ENCODE assay signal across 21 cellular contexts in the genomic region with DNA sequence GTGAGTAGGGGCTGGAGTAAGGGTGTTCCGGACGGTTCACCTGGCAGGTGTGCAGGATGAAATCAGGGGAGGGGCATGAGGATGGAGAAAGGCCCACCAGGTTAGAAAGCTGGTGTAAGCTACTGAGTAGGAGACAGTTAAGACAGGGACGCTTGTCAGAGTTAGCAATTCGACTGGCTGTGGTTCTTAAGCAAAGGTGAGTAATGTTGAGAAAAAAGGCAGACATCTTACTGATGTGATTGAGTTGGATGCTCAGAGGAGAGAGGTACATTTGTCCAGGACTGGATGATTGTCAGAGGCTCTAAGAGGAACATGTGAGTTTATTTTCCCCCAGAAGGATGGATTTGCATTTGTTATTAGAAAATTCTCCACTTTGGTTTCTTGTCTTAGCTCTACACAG.
DNase-seq lines count a peak whose midpoint lies in the region; ATAC-seq and TF ChIP-seq lines count a peak whose summit lies in the region.
"Had no signal": no experiment of that assay in that cellular context is flagged by ENCODE, and none has a peak within 500 bp of the region (broad histone marks: within the 10 kb centered on the region; RNA-seq: fewer than 3 reads in every experiment).

No MANE protein-coding gene starts in this region.

- H3K14ac ChIP-seq in H9 (ENCODE audit: insufficient read depth, low read length): no peak overlapping the region

- H4K91ac ChIP-seq in H9 (ENCODE audit: insufficient read length, low read depth, low read length): no peak overlapping the region

- no peaks in the 10 kb centered on the region for H3K23me2 ChIP-seq in H9 (ENCODE audit: insufficient read length, low read depth, low read length, poor library complexity, severe bottlenecking)

- H3T11ph ChIP-seq in H9 (ENCODE audit: low read length): no peak overlapping the region

- peaks cover 78% of the 10 kb centered on the region for H3K4me1 Mint-ChIP-seq in activated T-cell treated with anti-CD3 and anti-CD28 coated beads, Interleukin-2, amount 50 U/mL, for 72 hours (ENCODE audit: low read depth)
- H3K4me1 Mint-ChIP-seq in CD4-positive, alpha-beta memory T cell: peaks cover 76 to 98% (median 86%) of the 10 kb centered on the region in 4 donors
- H3K4me1 Mint-ChIP-seq in activated naive CD8-positive, alpha-beta T cell treated with anti-CD3 and anti-CD28 coated beads for 36 hours: peaks cover 74% of the 10 kb centered on the region
- H3K4me1 Mint-ChIP-seq in stimulated activated effector memory CD8-positive, alpha-beta T cell treated with anti-CD3 and anti-CD28 coated beads, Interleukin-12 subunit alpha, Interleukin-12 subunit beta, amount 100 ng/mL, for 72 hours: peaks cover 91% of the 10 kb centered on the region
- peaks cover 90% of the 10 kb centered on the region for H3K4me1 Mint-ChIP-seq in stimulated activated naive CD8-positive, alpha-beta T cell treated with anti-CD3 and anti-CD28 coated beads, Interleukin-15, amount 100 ng/mL, for 72 hours
- H3K4me1 Mint-ChIP-seq in H9: peaks cover 31 to 45% of the 10 kb centered on the region in 2 experiments

- POLR2A ChIA-PET in CD4-positive, alpha-beta memory T cell (lab: Charles Lee; ENCODE audit: partially characterized antibody): no interaction called here

- WGBS in H9 (ENCODE audit: extremely low coverage, insufficient read length, low lambda C conversion rate): no CpG with 5 or more reads among the region's 4 CpGs

- no peak overlapping the region for H2BK12ac ChIP-seq in H9 (ENCODE audit: insufficient read length, low read depth, low read length)

- H4K20me1 ChIP-seq in H9 (ENCODE audit: control insufficient read depth, insufficient read depth, insufficient read length): no peaks in the 10 kb centered on the region

- no peak overlapping the region for H2BK120ac ChIP-seq in H9 (ENCODE audit: low read depth, low read length, poor library complexity, severe bottlenecking)

- H3K23ac ChIP-seq in H9 (ENCODE audit: insufficient read length, low read depth, low read length): no peak overlapping the region

- CTCF ChIA-PET in CD4-positive, alpha-beta memory T cell (lab: Charles Lee; ENCODE audit: partially characterized antibody): interaction anchor here (1.0 to 1.7 kb wide), 2 partner anchors 44 to 82 kb away, joined by 3 to 4 read pairs; no protein-coding TSS in a partner anchor

- DNase-seq in activated T-cell treated with anti-CD3 and anti-CD28 coated beads, Interleukin-2, amount 50 U/mL, for 72 hours: no peak
- DNase-seq in activated T-cell treated with anti-CD3 and anti-CD28 coated beads, Interleukin-2, amount 50 U/mL, for 1 hour: no peak
- no peak for DNase-seq in CD4-positive, alpha-beta memory T cell
- no peak for DNase-seq in activated naive CD8-positive, alpha-beta T cell treated with anti-CD3 and anti-CD28 coated beads for 36 hours
- no peak for DNase-seq in stimulated activated effector memory CD8-positive, alpha-beta T cell treated with anti-CD3 and anti-CD28 coated beads, Interleukin-12 subunit alpha, Interleukin-12 subunit beta, amount 100 ng/mL, for 72 hours (ENCODE audit: low spot score in 2 of 2)
- DNase-seq in stimulated activated naive CD8-positive, alpha-beta T cell treated with anti-CD3 and anti-CD28 coated beads, Interleukin-15, amount 100 ng/mL, for 72 hours: no peak
- DNase-seq in posterior cingulate gyrus (no peak), H9 (no peak)
- DNase-seq: EL, GF-D8, HFFc6, Kasumi-1, NCI-H1417, NCI-H1694 treated with DMSO at 0.1 percent for 48 hours, NCI-H2081 treated with DMSO at 0.1 percent for 48 hours, NCI-H2171 treated with DMSO at 0.1 percent for 48 hours, NCI-H524 treated with DMSO at 0.1 percent for 48 hours, NCI-H82, SIG-M5 had no signal

- H3K4ac ChIP-seq in H9 (ENCODE audit: low read depth, low read length): no peak overlapping the region

- peak; percentile 78 to 87 for ATAC-seq in activated T-cell treated with anti-CD3 and anti-CD28 coated beads, Interleukin-2, amount 50 U/mL, for 72 hours (replicated peaks in 1 of 2)
- peak; percentile 70 for ATAC-seq in stimulated activated effector memory CD8-positive, alpha-beta T cell treated with anti-CD3 and anti-CD28 coated beads, Interleukin-12 subunit alpha, Interleukin-12 subunit beta, amount 100 ng/mL, for 72 hours
- ATAC-seq in stimulated activated naive CD8-positive, alpha-beta T cell treated with anti-CD3 and anti-CD28 coated beads, Interleukin-15, amount 100 ng/mL, for 72 hours: no peak
- ATAC-seq: A549, Panc1 had no signal

- intact Hi-C loops in CD4-positive, alpha-beta memory T cell (cut with micrococcal nuclease): no loop called here
- intact Hi-C loops in posterior cingulate gyrus (cut with DNase I): no loop called here

- no peak overlapping the region for H3K4me3 ChIP-seq in CD4-positive, alpha-beta memory T cell (ENCODE audit: low read length in 2 of 2)
- H3K4me3 ChIP-seq: A549 had no signal

- H3K36me3 ChIP-seq in CD4-positive, alpha-beta memory T cell (ENCODE audit: insufficient read depth, low read length): no peaks in the 10 kb centered on the region

- H2AFZ ChIP-seq in H9 (ENCODE audit: low read length): no peak overlapping the region

- peaks cover 0 to 1% of the 10 kb centered on the region in 2 donors for H3K9me3 Mint-ChIP-seq in activated T-cell treated with anti-CD3 and anti-CD28 coated beads, Interleukin-2, amount 50 U/mL, for 72 hours
- H3K9me3 Mint-ChIP-seq in CD4-positive, alpha-beta memory T cell: no peaks in the 10 kb centered on the region
- no peaks in the 10 kb centered on the region for H3K9me3 Mint-ChIP-seq in activated naive CD8-positive, alpha-beta T cell treated with anti-CD3 and anti-CD28 coated beads for 36 hours
- no peaks in the 10 kb centered on the region for H3K9me3 Mint-ChIP-seq in stimulated activated effector memory CD8-positive, alpha-beta T cell treated with anti-CD3 and anti-CD28 coated beads, Interleukin-12 subunit alpha, Interleukin-12 subunit beta, amount 100 ng/mL, for 72 hours
- H3K9me3 Mint-ChIP-seq in stimulated activated naive CD8-positive, alpha-beta T cell treated with anti-CD3 and anti-CD28 coated beads, Interleukin-15, amount 100 ng/mL, for 72 hours: no peaks in the 10 kb centered on the region
- no peaks in the 10 kb centered on the region for H3K9me3 Mint-ChIP-seq in H9
- H3K9me3 Mint-ChIP-seq: HFFc6 had no signal

- H2AK5ac ChIP-seq in H9 (ENCODE audit: insufficient read length, low read length): no peak overlapping the region

- no peak overlapping the region for H3K4me3 Mint-ChIP-seq in activated T-cell treated with anti-CD3 and anti-CD28 coated beads, Interleukin-2, amount 50 U/mL, for 72 hours
- H3K4me3 Mint-ChIP-seq in CD4-positive, alpha-beta memory T cell: peak overlapping the region in 2 of 8 donors; percentile 3 to 31
- H3K4me3 Mint-ChIP-seq in activated naive CD8-positive, alpha-beta T cell treated with anti-CD3 and anti-CD28 coated beads for 36 hours: no peak overlapping the region
- H3K4me3 Mint-ChIP-seq in stimulated activated effector memory CD8-positive, alpha-beta T cell treated with anti-CD3 and anti-CD28 coated beads, Interleukin-12 subunit alpha, Interleukin-12 subunit beta, amount 100 ng/mL, for 72 hours: no peak overlapping the region
- no peak overlapping the region for H3K4me3 Mint-ChIP-seq in stimulated activated naive CD8-positive, alpha-beta T cell treated with anti-CD3 and anti-CD28 coated beads, Interleukin-15, amount 100 ng/mL, for 72 hours
- no peak overlapping the region for H3K4me3 Mint-ChIP-seq in H9
- H3K4me3 Mint-ChIP-seq: HFFc6 had no signal

- TF ChIP-seq CTCF in H9 (conservative IDR thresholded peaks at IDR 0.05): no peak

- H4K8ac ChIP-seq in H9 (replicated peaks; ENCODE audit: insufficient read length, low read depth, low read length): no peak overlapping the region

- H3K27me3 ChIP-seq in CD4-positive, alpha-beta memory T cell (ENCODE audit: insufficient read depth, low read length): no peaks in the 10 kb centered on the region
- H3K27me3 ChIP-seq in H9 (ENCODE audit: insufficient read depth, low read length): no peaks in the 10 kb centered on the region

- no peak overlapping the region for H3K56ac ChIP-seq in H9 (ENCODE audit: insufficient read length, low read depth, low read length)

- H3K27ac ChIP-seq in CD4-positive, alpha-beta memory T cell (ENCODE audit: low read depth, low read length): no peak overlapping the region
- no peak overlapping the region for H3K27ac ChIP-seq in H9 (ENCODE audit: insufficient read length, low read depth, low read length)
- H3K27ac ChIP-seq: A549 had no signal

- H2BK20ac ChIP-seq in H9 (ENCODE audit: low read depth, low read length, poor library complexity, severe bottlenecking): no peak overlapping the region

- H3K9ac ChIP-seq in H9 (ENCODE audit: extremely low read depth, insufficient read length, low read length): no peak overlapping the region

- no peak overlapping the region for H2BK15ac ChIP-seq in H9 (ENCODE audit: low read depth, low read length)

- H2BK5ac ChIP-seq in H9 (ENCODE audit: insufficient read length, low read length): no peak overlapping the region

- no peaks in the 10 kb centered on the region for H3K79me1 ChIP-seq in H9 (ENCODE audit: insufficient read depth, low read depth, low read length, poor library complexity, severe bottlenecking)

- H3K36me3 Mint-ChIP-seq in activated T-cell treated with anti-CD3 and anti-CD28 coated beads, Interleukin-2, amount 50 U/mL, for 72 hours (ENCODE audit: insufficient read depth in 2 of 2): no peaks in the 10 kb centered on the region
- H3K36me3 Mint-ChIP-seq in CD4-positive, alpha-beta memory T cell: peaks cover 0 to 7% of the 10 kb centered on the region in 2 donors
- H3K36me3 Mint-ChIP-seq in activated naive CD8-positive, alpha-beta T cell treated with anti-CD3 and anti-CD28 coated beads for 36 hours: peaks cover 14% of the 10 kb centered on the region
- H3K36me3 Mint-ChIP-seq in stimulated activated effector memory CD8-positive, alpha-beta T cell treated with anti-CD3 and anti-CD28 coated beads, Interleukin-12 subunit alpha, Interleukin-12 subunit beta, amount 100 ng/mL, for 72 hours: no peaks in the 10 kb centered on the region
- H3K36me3 Mint-ChIP-seq in H9 (ENCODE audit: insufficient read depth in 1 of 3, low read depth in 3 of 3): no peaks in the 10 kb centered on the region; a peak in 1 of 7 replicates

- H4K5ac ChIP-seq in H9 (ENCODE audit: insufficient read length, low read depth, low read length): no peak overlapping the region

- no peak overlapping the region for H3K18ac ChIP-seq in H9 (ENCODE audit: insufficient read length, low read depth, low read length)

- no peak overlapping the region for H3K4me2 ChIP-seq in H9 (ENCODE audit: insufficient read depth, insufficient read length, low read length)
- H3K4me2 ChIP-seq: A549 had no signal

- H3K4me1 ChIP-seq in CD4-positive, alpha-beta memory T cell (ENCODE audit: insufficient read depth, low read length): peaks cover 74% of the 10 kb centered on the region
- peaks cover 15% of the 10 kb centered on the region for H3K4me1 ChIP-seq in H9 (ENCODE audit: insufficient read depth, low read length)
- H3K4me1 ChIP-seq: A549 had no signal

- peak overlapping the region; percentile 47 for H3K27ac Mint-ChIP-seq in activated T-cell treated with anti-CD3 and anti-CD28 coated beads, Interleukin-2, amount 50 U/mL, for 72 hours
- H3K27ac Mint-ChIP-seq in CD4-positive, alpha-beta memory T cell: peak overlapping the region in 5 of 7 donors; percentile 7 to 73 (median 49)
- H3K27ac Mint-ChIP-seq in activated naive CD8-positive, alpha-beta T cell treated with anti-CD3 and anti-CD28 coated beads for 36 hours: peak overlapping the region; percentile 4
- no peak overlapping the region for H3K27ac Mint-ChIP-seq in stimulated activated effector memory CD8-positive, alpha-beta T cell treated with anti-CD3 and anti-CD28 coated beads, Interleukin-12 subunit alpha, Interleukin-12 subunit beta, amount 100 ng/mL, for 72 hours
- H3K27ac Mint-ChIP-seq in stimulated activated naive CD8-positive, alpha-beta T cell treated with anti-CD3 and anti-CD28 coated beads, Interleukin-15, amount 100 ng/mL, for 72 hours: peak overlapping the region in 1 of 2 donors; percentile 16
- H3K27ac Mint-ChIP-seq in H9: no peak overlapping the region; a peak in 1 of 7 replicates
- H3K27ac Mint-ChIP-seq: HFFc6 had no signal

- H3K79me2 ChIP-seq in H9 (ENCODE audit: insufficient read depth, low read length): peaks cover 6% of the 10 kb centered on the region; the same call in 1 of the 2 replicates

- H3K27me3 Mint-ChIP-seq in activated T-cell treated with anti-CD3 and anti-CD28 coated beads, Interleukin-2, amount 50 U/mL, for 72 hours (ENCODE audit: low read depth): no peaks in the 10 kb centered on the region
- H3K27me3 Mint-ChIP-seq in CD4-positive, alpha-beta memory T cell: no peaks in the 10 kb centered on the region
- no peaks in the 10 kb centered on the region for H3K27me3 Mint-ChIP-seq in activated naive CD8-positive, alpha-beta T cell treated with anti-CD3 and anti-CD28 coated beads for 36 hours
- no peaks in the 10 kb centered on the region for H3K27me3 Mint-ChIP-seq in stimulated activated naive CD8-positive, alpha-beta T cell treated with anti-CD3 and anti-CD28 coated beads, Interleukin-15, amount 100 ng/mL, for 72 hours
- no peaks in the 10 kb centered on the region for H3K27me3 Mint-ChIP-seq in H9 (ENCODE audit: low read depth)

- no peaks in the 10 kb centered on the region for H3K9me3 ChIP-seq in CD4-positive, alpha-beta memory T cell (ENCODE audit: control insufficient read depth in 1 of 2, low read length in 2 of 2)
- no peaks in the 10 kb centered on the region for H3K9me3 ChIP-seq in H9 (ENCODE audit: control insufficient read depth, low read depth, low read length)
- H3K9me3 ChIP-seq: A549 had no signal

Comparison
In these comparisons a context has a peak if more than half of its experiments do, and no peak if none do; other contexts are left out.
1. H3K27ac Mint-ChIP-seq: peak in activated T-cell treated with anti-CD3 and anti-CD28 coated beads, Interleukin-2, amount 50 U/mL, for 72 hours (single experiment), CD4-positive, alpha-beta memory T cell (5 of 7) and activated naive CD8-positive, alpha-beta T cell treated with anti-CD3 and anti-CD28 coated beads for 36 hours (single experiment); none in stimulated activated effector memory CD8-positive, alpha-beta T cell treated with anti-CD3 and anti-CD28 coated beads, Interleukin-12 subunit alpha, Interleukin-12 subunit beta, amount 100 ng/mL, for 72 hours (single experiment) and H9 (0 of 3).